1 cellular context compared by ENCODE assay signal in genomic region chr12:56728139-56728861, GRCh38.
TF ChIP-seq lines count a peak whose summit lies in the region.

No MANE protein-coding gene starts in this region.

TF ChIP-seq in K562, 482 proteins besides CTCF, POLR2A, EP300 and RAD21:
- no peak for TF ChIP-seq NCOA6 (IDR thresholded peaks at IDR 0.05)
- peak; percentile 71; the same call in 1 of the 2 replicates for TF ChIP-seq SPI1 (IDR thresholded peaks at IDR 0.05; ENCODE audit: borderline replicate concordance, low read depth, low read length)
- no peak for TF ChIP-seq POLR2B (IDR thresholded peaks at IDR 0.05; ENCODE audit: low read depth, partially characterized antibody)
- TF ChIP-seq ZNF121 (CRISPR knock-in tag; conservative IDR thresholded peaks at IDR 0.05) = peak; percentile 58
